ENCODE assay signal across 8 cellular contexts in the genomic region with DNA sequence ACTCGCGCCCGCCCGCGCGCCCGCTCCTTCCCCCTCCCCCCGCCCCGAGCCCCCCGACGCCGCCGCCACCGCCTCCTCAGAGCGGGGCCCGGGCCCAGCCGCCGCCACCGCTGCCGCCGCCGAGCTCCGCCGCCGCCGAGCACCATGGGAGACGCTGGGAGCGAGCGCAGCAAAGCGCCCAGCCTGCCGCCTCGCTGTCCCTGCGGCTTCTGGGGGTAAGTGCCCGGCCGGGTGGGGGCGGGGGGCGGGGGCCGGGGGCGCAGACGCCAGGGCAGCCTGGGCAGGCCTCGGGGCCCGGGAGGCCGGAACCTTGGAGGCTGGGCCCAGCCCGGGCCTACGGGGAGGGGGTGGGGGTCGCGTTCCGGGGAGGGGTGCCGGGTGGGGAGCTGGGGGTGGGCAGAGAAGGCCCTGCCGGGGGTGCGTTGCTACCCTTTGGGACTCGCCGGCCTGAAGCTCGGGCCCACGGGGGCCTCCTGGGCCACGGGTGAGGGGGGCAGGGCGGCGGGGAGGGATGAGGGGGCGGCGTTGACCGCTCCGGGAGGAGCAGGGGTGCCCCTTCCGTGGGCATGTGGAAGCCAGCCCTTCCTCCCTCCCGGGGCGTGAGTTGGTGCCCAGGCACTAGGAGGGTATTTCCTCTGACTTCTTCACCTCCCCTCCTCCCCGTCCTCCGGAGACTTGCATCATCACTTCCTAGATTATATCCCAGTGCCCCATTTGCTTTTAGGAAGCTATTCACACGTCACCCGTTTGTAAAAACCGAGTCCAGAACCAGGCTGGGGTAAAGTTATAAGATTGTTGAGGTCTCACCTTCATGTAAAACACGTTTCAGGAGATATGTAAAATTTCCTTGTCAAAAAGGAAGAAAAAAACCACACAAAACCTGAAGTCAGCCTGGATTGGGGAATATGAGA. TPM values are rescaled to one million over a fixed set of nuclear protein-coding genes. Genes with fewer than 3 reads are reported as not detected.
DNase-seq lines count a peak whose midpoint lies in the region; ATAC-seq and TF ChIP-seq lines count a peak whose summit lies in the region.

No MANE protein-coding gene starts in this region.

- H2BK5ac ChIP-seq in mesendoderm (ENCODE audit: low read length), result no peak overlapping the region

- H3K18ac ChIP-seq in mesendoderm (ENCODE audit: low read length), result peak overlapping the region; percentile 99

- H3K27ac ChIP-seq in endodermal cell (ENCODE audit: low read depth, low read length), result peak overlapping the region; percentile 99
- H3K27ac ChIP-seq in mesendoderm (ENCODE audit: low read depth, low read length), result peak overlapping the region; percentile 84

- H3K4me3 Mint-ChIP-seq in endodermal cell, result peak overlapping the region; percentile 98

- H3K79me2 ChIP-seq in mesendoderm (ENCODE audit: control insufficient read depth, insufficient read depth, low read length), result peaks cover 38% of the 10 kb centered on the region

- H4K5ac ChIP-seq in mesendoderm (ENCODE audit: low read length), result no peak overlapping the region

- H3K79me1 ChIP-seq in mesendoderm (ENCODE audit: low read length), result peaks cover 6% of the 10 kb centered on the region

- peaks cover 10% of the 10 kb centered on the region for H3K4me1 ChIP-seq in endodermal cell (ENCODE audit: control insufficient read depth, insufficient read depth, low read length)
- peaks cover 6% of the 10 kb centered on the region for H3K4me1 ChIP-seq in mesendoderm (ENCODE audit: control insufficient read depth, low read depth, low read length)

- peak overlapping the region; percentile 93 for H2BK15ac ChIP-seq in mesendoderm (replicated peaks; ENCODE audit: low read depth)

- no peak overlapping the region for H2AK5ac ChIP-seq in mesendoderm (ENCODE audit: low read length)

- H3K23ac ChIP-seq in mesendoderm (ENCODE audit: low read length), result no peak overlapping the region

- H3K9me3 ChIP-seq in endodermal cell (ENCODE audit: control insufficient read depth, low read length), result no peaks in the 10 kb centered on the region

- H3K4me3 ChIP-seq in endodermal cell (ENCODE audit: low read length) (peak overlapping the region; percentile 98), mesendoderm (ENCODE audit: low read length) (peak overlapping the region; percentile 71)

- H3K27me3 ChIP-seq in endodermal cell (ENCODE audit: control insufficient read depth, insufficient read depth, low read length, poor library complexity, severe bottlenecking) (no peaks in the 10 kb centered on the region), mesendoderm (ENCODE audit: insufficient read depth, low read length, poor library complexity) (no peaks in the 10 kb centered on the region)

- no peaks in the 10 kb centered on the region for H3K36me3 ChIP-seq in endodermal cell (ENCODE audit: control insufficient read depth, insufficient read depth, low read length)
- H3K36me3 ChIP-seq in mesendoderm (ENCODE audit: control insufficient read depth, insufficient read depth, low read length), result no peaks in the 10 kb centered on the region

- no peak for TF ChIP-seq CTCF in endodermal cell (conservative IDR thresholded peaks at IDR 0.05)

- ATAC-seq in HG03175 (IDR thresholded peaks at IDR 0.05; ENCODE audit: unreplicated experiment), result no peak

- 0% methylated on average over 4 to 68 of the region's 71 CpGs for WGBS in endodermal cell (ENCODE audit: insufficient coverage in 1 of 2, insufficient read length in 1 of 2), 2 experiments
- no CpG with 5 or more reads among the region's 71 CpGs for WGBS in mesendoderm (ENCODE audit: extremely low coverage, insufficient coverage, low lambda C conversion rate)

- H3K9ac ChIP-seq in endodermal cell (ENCODE audit: extremely low read depth, low read length, poor library complexity, severe bottlenecking) (peak overlapping the region; percentile 62), mesendoderm (ENCODE audit: low read length) (peak overlapping the region; percentile 73)

- peak overlapping the region; percentile 99 for H3K27ac Mint-ChIP-seq in endodermal cell

- peak overlapping the region; percentile 99 for H2BK120ac ChIP-seq in mesendoderm (ENCODE audit: low read depth, low read length)

- DNase-seq in NCI-H82 (lab: John Stamatoyannopoulos, UW), result peak; percentile 63
- DNase-seq in NCI-H82 treated with DMSO at 0.1 percent for 48 hours (lab: John Stamatoyannopoulos, UW; ENCODE audit: unreplicated experiment), result no peak
- peak; percentile 23 for DNase-seq in NCI-H345 (lab: John Stamatoyannopoulos, UW)
- DNase-seq in activated CD8-positive, alpha-beta memory T cell treated with anti-CD3 and anti-CD28 coated beads for 48 hours (ENCODE audit: low read depth in 2 of 3, low spot score in 2 of 3), result peak in 2 of 3 experiments; percentile 31 to 44
- DNase-seq in endodermal cell, result peak; percentile 70
- peak; percentile 79 for DNase-seq in mesendoderm
- DNase-seq in stimulated activated CD8-positive, alpha-beta memory T cell treated with anti-CD3 and anti-CD28 coated beads, Interleukin-15, amount 100 ng/mL, for 48 hours (ENCODE audit: low read depth in 2 of 2), result peak; percentile 37 to 45

- H3K36me3 Mint-ChIP-seq in endodermal cell (ENCODE audit: low read depth), result no peaks in the 10 kb centered on the region

- H3K4me2 ChIP-seq in mesendoderm (ENCODE audit: low read length), result peak overlapping the region; percentile 59

- peaks cover 44% of the 10 kb centered on the region for H3K4me1 Mint-ChIP-seq in endodermal cell

- no peaks in the 10 kb centered on the region for H3K9me3 Mint-ChIP-seq in endodermal cell

- H3K27me3 Mint-ChIP-seq in endodermal cell (ENCODE audit: insufficient read depth), result peaks cover 23% of the 10 kb centered on the region

- H3K56ac ChIP-seq in mesendoderm (ENCODE audit: low read length), result peak overlapping the region; percentile 82

- H3K4ac ChIP-seq in mesendoderm (ENCODE audit: low read depth, low read length), result peak overlapping the region; percentile 100

- peak overlapping the region; percentile 82 for H4K8ac ChIP-seq in mesendoderm (ENCODE audit: low read depth, low read length)

RNA-seq across cellular contexts. Expression of a gene that starts 0.5 kb away (rescaled TPM):
- total RNA-seq in endodermal cell, result 10 to 100 TPM; 67.1 to 86.2 TPM
- 105 TPM for polyA plus RNA-seq in endodermal cell (2013, experiment 1 of 2)
- polyA plus RNA-seq in endodermal cell (2013, experiment 2 of 2), result 99.2 TPM
- 37.9 TPM for polyA plus RNA-seq in mesendoderm (2013, experiment 1 of 2)
- 41.6 TPM for polyA plus RNA-seq in mesendoderm (2013, experiment 2 of 2)
